Comparison of ENCODE assay signal across 8 cellular contexts in the genomic region with DNA sequence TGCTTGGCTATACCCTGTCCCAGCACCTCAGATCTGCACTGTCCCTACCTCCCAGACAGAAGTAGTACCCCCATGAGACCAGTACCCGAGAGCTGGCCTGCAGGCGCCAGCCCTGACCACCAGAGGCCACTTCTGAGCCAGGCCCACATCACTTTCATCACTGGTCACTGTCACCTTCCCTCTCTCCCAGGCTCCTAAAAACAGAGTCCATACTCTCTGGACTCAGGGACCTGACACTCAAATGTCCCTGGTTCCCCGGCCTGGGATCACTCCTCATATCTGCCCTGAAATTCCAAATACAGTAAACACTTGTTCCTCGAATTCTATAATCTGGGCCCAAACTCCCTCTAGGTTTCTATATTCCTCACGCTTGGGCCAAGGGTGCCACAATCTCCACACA. TPM values are rescaled to one million over a fixed set of nuclear protein-coding genes. Genes with fewer than 3 reads are reported as not detected.
DNase-seq lines count a peak whose midpoint lies in the region; ATAC-seq and TF ChIP-seq lines count a peak whose summit lies in the region.

No MANE protein-coding gene starts in this region.

- H3K4me3 ChIP-seq in lower lobe of right lung = no peak overlapping the region

- ATAC-seq in lower lobe of right lung (peak; percentile 6 to 21), HG03196 (IDR thresholded peaks at IDR 0.05; ENCODE audit: unreplicated experiment) (no peak), GM18873 (IDR thresholded peaks at IDR 0.05; ENCODE audit: low FRiP score, unreplicated experiment) (no peak)

- intact Hi-C loops in lower lobe of right lung (cut with DNase I) = no loop called here

- TF ChIP-seq CTCF in lower lobe of right lung (IDR thresholded peaks at IDR 0.05) = peak; percentile 59

- DNase-seq in ELR (ENCODE audit: low read depth) (peak; percentile 47), LHCN-M2 (ENCODE audit: low read depth) (peak; percentile 17), lower lobe of right lung (no peak), Ammon's horn (ENCODE audit: low spot score) (no peak)
- DNase-seq in activated CD8-positive, alpha-beta memory T cell treated with anti-CD3 and anti-CD28 coated beads, Interleukin-2, amount 50 U/mL, for 48 hours = no peak

- H3K27ac ChIP-seq in angular gyrus (ENCODE audit: low read depth, low read length) (peak overlapping the region; percentile 18), lower lobe of right lung (no peak overlapping the region)

- no peaks in the 10 kb centered on the region for H3K9me3 ChIP-seq in lower lobe of right lung

- H3K27me3 ChIP-seq in lower lobe of right lung (ENCODE audit: low read depth) = no peaks in the 10 kb centered on the region

- H3K36me3 ChIP-seq in lower lobe of right lung = peaks cover 49% of the 10 kb centered on the region

- no peaks in the 10 kb centered on the region for H3K4me1 ChIP-seq in lower lobe of right lung

RNA-seq across cellular contexts. Expression of a gene that starts 18.7 kb away (rescaled TPM):
- 5.9 and 8.8 TPM in 2 replicates for total RNA-seq in LHCN-M2 (2014; rRNA removed)
- 10.7 TPM for polyA plus RNA-seq in LHCN-M2 (2012)
- total RNA-seq in lower lobe of right lung = 22.6 TPM

RNA-seq across cellular contexts. Expression of a gene that starts 18.9 kb away (rescaled TPM):
- total RNA-seq in LHCN-M2 (2014; rRNA removed) (not detected in 2 replicates), lower lobe of right lung (14.5 TPM)
- 0.38 TPM for polyA plus RNA-seq in LHCN-M2 (2012)

Comparison
In these comparisons a context has a peak if more than half of its experiments do, and no peak if none do; other contexts are left out.
1. DNase-seq: peak in ELR (single experiment) and LHCN-M2 (single experiment); none in lower lobe of right lung (single experiment), Ammon's horn (single experiment) and activated CD8-positive, alpha-beta memory T cell treated with anti-CD3 and anti-CD28 coated beads, Interleukin-2, amount 50 U/mL, for 48 hours (single experiment).
2. ATAC-seq: peak in lower lobe of right lung (2 of 2); none in HG03196 (single experiment) and GM18873 (single experiment).
3. RNA of a gene that starts 18.9 kb away (total RNA-seq): 14.5 TPM in lower lobe of right lung (single experiment); not detected in LHCN-M2; every median in the first group is over 10 times any median in the second.